In the genomic region with DNA sequence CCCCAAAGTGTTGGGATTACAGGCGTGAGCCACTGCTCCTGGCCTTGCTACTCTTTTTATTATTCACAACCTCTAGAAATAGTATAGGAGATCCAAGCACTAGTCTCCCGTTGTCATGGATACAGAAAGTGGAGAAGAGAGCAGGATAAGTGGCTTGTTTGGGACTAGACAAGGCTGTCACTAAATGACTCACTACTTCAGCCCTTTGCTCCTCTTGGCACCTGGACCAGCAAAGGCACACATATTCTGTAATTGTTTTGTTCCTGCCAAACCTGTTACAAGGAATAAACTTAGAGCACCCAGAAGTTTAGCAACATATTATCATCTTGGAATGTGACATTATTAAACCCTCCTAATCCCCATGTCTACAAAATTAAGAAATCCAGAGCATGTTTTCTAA, we compare ENCODE assay signal across 4 cellular contexts.
TF ChIP-seq lines count a peak whose summit lies in the region.

No MANE protein-coding gene starts in this region.

TF ChIP-seq in A549, 52 proteins besides CTCF, POLR2A, EP300 and RAD21:
- TF ChIP-seq RNF2 (IDR thresholded peaks at IDR 0.05; ENCODE audit: borderline replicate concordance, low read depth) (no peak), EHMT2 (IDR thresholded peaks at IDR 0.05; ENCODE audit: low read depth) (no peak), CEBPB (IDR thresholded peaks at IDR 0.05) (no peak), FOSB (CRISPR knock-in tag; IDR thresholded peaks at IDR 0.05) (no peak), EHF (CRISPR knock-in tag; IDR thresholded peaks at IDR 0.05) (no peak), JUN (IDR thresholded peaks at IDR 0.05) (no peak), CBX2 (IDR thresholded peaks at IDR 0.05; ENCODE audit: borderline replicate concordance, low read depth) (no peak), CHD4 (IDR thresholded peaks at IDR 0.05; ENCODE audit: borderline replicate concordance) (no peak)

TF ChIP-seq in IMR-90, 13 proteins besides CTCF, POLR2A, EP300 and RAD21:
- TF ChIP-seq FOS (IDR thresholded peaks at IDR 0.05; ENCODE audit: low read depth, low read length) (no peak), MAFK (IDR thresholded peaks at IDR 0.05; ENCODE audit: low read depth, low read length) (no peak), RFX5 (IDR thresholded peaks at IDR 0.05; ENCODE audit: low read depth, low read length) (no peak), CEBPB (IDR thresholded peaks at IDR 0.05; ENCODE audit: low read depth, low read length) (no peak)

TF ChIP-seq in HepG2, 621 proteins besides CTCF, POLR2A, EP300 and RAD21:
- TF ChIP-seq TCF7L2 (IDR thresholded peaks at IDR 0.05; ENCODE audit: low read depth, low read length) (no peak), RFX3 (CRISPR knock-in tag; IDR thresholded peaks at IDR 0.05) (peak; percentile 53; the same call in 1 of the 2 replicates), SP140L (CRISPR knock-in tag; IDR thresholded peaks at IDR 0.05; ENCODE audit: borderline replicate concordance) (no peak), THAP11 (CRISPR knock-in tag; IDR thresholded peaks at IDR 0.05) (no peak), RFX1 (IDR thresholded peaks at IDR 0.05) (peak; percentile 47), ZSCAN22 (CRISPR knock-in tag; IDR thresholded peaks at IDR 0.05) (no peak), STAG1 (CRISPR knock-in tag; IDR thresholded peaks at IDR 0.05) (no peak)
- TF ChIP-seq, protein P1, sequence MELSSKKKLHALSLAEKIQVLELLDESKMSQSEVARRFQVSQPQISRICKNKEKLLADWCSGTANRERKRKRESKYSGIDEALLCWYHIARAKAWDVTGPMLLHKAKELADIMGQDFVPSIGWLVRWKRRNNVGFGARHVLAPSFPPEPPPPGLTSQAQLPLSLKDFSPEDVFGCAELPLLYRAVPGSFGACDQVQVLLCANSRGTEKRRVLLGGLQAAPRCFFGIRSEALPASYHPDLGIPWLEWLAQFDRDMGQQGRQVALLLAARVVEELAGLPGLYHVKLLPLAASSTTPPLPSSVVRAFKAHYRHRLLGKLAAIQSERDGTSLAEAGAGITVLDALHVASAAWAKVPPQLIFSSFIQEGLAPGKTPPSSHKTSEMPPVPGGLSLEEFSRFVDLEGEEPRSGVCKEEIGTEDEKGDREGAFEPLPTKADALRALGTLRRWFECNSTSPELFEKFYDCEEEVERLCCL (CRISPR knock-in tag; IDR thresholded peaks at IDR 0.05; ENCODE audit: borderline replicate concordance): no peak

TF ChIP-seq in GM12891, 5 proteins besides CTCF, POLR2A, EP300 and RAD21:
- TF ChIP-seq SPI1 (IDR thresholded peaks at IDR 0.05; ENCODE audit: low read depth, low read length) (no peak), POU2F2 (IDR thresholded peaks at IDR 0.05; ENCODE audit: low read depth, low read length) (no peak), POLR2AphosphoS5 (IDR thresholded peaks at IDR 0.05; ENCODE audit: low read depth, low read length) (no peak), PAX5 (IDR thresholded peaks at IDR 0.05; ENCODE audit: insufficient read depth, low read length, severe bottlenecking) (no peak), TAF1 (IDR thresholded peaks at IDR 0.05; ENCODE audit: low read depth, low read length) (no peak)
